14 cellular contexts compared by ENCODE assay signal in the genomic region with DNA sequence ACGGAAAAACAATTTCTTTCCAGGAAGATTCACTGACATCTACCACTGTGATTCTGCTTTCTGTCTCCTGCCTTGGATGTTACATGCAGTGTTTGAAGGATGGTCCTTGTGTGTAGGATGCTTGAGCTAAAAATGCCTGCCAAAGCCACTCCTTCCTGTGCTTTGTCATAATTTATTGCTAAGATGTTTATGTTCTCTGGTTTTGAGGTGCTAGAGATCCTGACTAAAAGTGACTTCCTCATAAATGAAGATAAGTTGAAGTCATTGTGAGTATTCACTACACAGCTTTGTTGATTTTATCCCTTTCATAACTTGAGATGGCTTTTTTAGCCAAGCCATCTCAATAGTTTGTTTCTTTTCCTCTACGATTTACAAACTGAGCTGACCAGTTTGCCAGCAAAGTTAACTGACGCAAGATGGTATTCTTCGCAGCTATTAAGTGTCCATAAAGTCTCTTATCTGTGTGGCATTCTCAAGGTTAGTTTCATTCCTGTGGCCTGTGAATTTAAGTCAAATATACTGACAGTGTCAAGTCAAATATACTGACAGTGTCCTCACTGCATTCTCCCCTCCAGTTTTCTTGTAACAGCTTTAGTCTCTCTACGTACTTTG. TPM values are rescaled to one million over a fixed set of nuclear protein-coding genes. Genes with fewer than 3 reads are reported as not detected.
DNase-seq lines count a peak whose midpoint lies in the region; ATAC-seq and TF ChIP-seq lines count a peak whose summit lies in the region.
"Had no signal": no experiment of that assay in that cellular context is flagged by ENCODE, and none has a peak within 500 bp of the region (broad histone marks: within the 10 kb centered on the region; RNA-seq: fewer than 3 reads in every experiment).

No MANE protein-coding gene starts in this region.

- peaks cover 0 to 3% of the 10 kb centered on the region in 2 donors for H3K36me3 Mint-ChIP-seq in activated T-cell treated with anti-CD3 and anti-CD28 coated beads, Interleukin-2, amount 50 U/mL, for 72 hours (ENCODE audit: insufficient read depth in 2 of 2)
- H3K36me3 Mint-ChIP-seq in T-helper 17 cell (ENCODE audit: low read depth): peaks cover 2% of the 10 kb centered on the region
- H3K36me3 Mint-ChIP-seq in stimulated activated naive B cell treated with anti-CD40 and anti-IgM and Interleukin-4, amounts not matched to agents 10 μg/mL and 1 μg/mL and 100 μg/mL, for 72 hours: peaks cover 14 to 20% of the 10 kb centered on the region in 2 donors
- peaks cover 11% of the 10 kb centered on the region for H3K36me3 Mint-ChIP-seq in activated CD4-positive, alpha-beta memory T cell treated with anti-CD3 and anti-CD28 coated beads for 36 hours

- CTCF ChIA-PET in activated CD4-positive, alpha-beta memory T cell treated with anti-CD3 and anti-CD28 coated beads for 36 hours (lab: Charles Lee): interaction anchor here (0.8 kb wide), 1 partner anchor 15 kb away, joined by 4 read pairs; no protein-coding TSS in a partner anchor

- in situ Hi-C loops in GM13977 (cut with MboI; ENCODE audit: low pct_unique_long_range_greater_than_20kb, low sequenced_read_pairs, unreplicated experiment): no loop called here

- ATAC-seq in activated T-cell treated with anti-CD3 and anti-CD28 coated beads, Interleukin-2, amount 50 U/mL, for 72 hours (replicated peaks in 1 of 2): peak in 1 of 2 donors; percentile 44
- ATAC-seq in T-helper 17 cell (no peak), HG02678 (IDR thresholded peaks at IDR 0.05; ENCODE audit: unreplicated experiment) (no peak)
- no peak for ATAC-seq in stimulated activated naive B cell treated with anti-CD40 and anti-IgM and Interleukin-4, amounts not matched to agents 10 μg/mL and 1 μg/mL and 100 μg/mL, for 72 hours (replicated peaks)

- POLR2A ChIA-PET in activated CD4-positive, alpha-beta memory T cell treated with anti-CD3 and anti-CD28 coated beads for 36 hours (lab: Charles Lee): interaction anchor here (1.0 kb wide), 1 partner anchor 16 kb away, joined by 4 read pairs; no protein-coding TSS in a partner anchor

- intact Hi-C loops in activated CD4-positive, alpha-beta memory T cell treated with anti-CD3 and anti-CD28 coated beads for 36 hours (cut with micrococcal nuclease): no loop called here

- no peaks in the 10 kb centered on the region for H3K27me3 Mint-ChIP-seq in activated T-cell treated with anti-CD3 and anti-CD28 coated beads, Interleukin-2, amount 50 U/mL, for 72 hours (ENCODE audit: low read depth)
- H3K27me3 Mint-ChIP-seq in T-helper 17 cell: no peaks in the 10 kb centered on the region
- no peaks in the 10 kb centered on the region for H3K27me3 Mint-ChIP-seq in stimulated activated naive B cell treated with anti-CD40 and anti-IgM and Interleukin-4, amounts not matched to agents 10 μg/mL and 1 μg/mL and 100 μg/mL, for 72 hours
- no peaks in the 10 kb centered on the region for H3K27me3 Mint-ChIP-seq in activated CD4-positive, alpha-beta memory T cell treated with anti-CD3 and anti-CD28 coated beads for 36 hours
- H3K27me3 Mint-ChIP-seq: activated CD4-positive, alpha-beta T cell treated with anti-CD3 and anti-CD28 coated beads, Interleukin-2, amount 10 ng/mL, durations not matched to agents 24 days and 14 days had no signal

- peak overlapping the region; percentile 60 for H3K27ac Mint-ChIP-seq in activated T-cell treated with anti-CD3 and anti-CD28 coated beads, Interleukin-2, amount 50 U/mL, for 72 hours
- H3K27ac Mint-ChIP-seq in T-helper 17 cell: peak overlapping the region; percentile 32
- peak overlapping the region; percentile 56 for H3K27ac Mint-ChIP-seq in stimulated activated naive B cell treated with anti-CD40 and anti-IgM and Interleukin-4, amounts not matched to agents 10 μg/mL and 1 μg/mL and 100 μg/mL, for 72 hours
- H3K27ac Mint-ChIP-seq in activated CD4-positive, alpha-beta memory T cell treated with anti-CD3 and anti-CD28 coated beads for 36 hours: no peak overlapping the region
- H3K27ac Mint-ChIP-seq: activated CD4-positive, alpha-beta T cell treated with anti-CD3 and anti-CD28 coated beads, Interleukin-2, amount 10 ng/mL, durations not matched to agents 24 days and 14 days had no signal

- H3K9me3 Mint-ChIP-seq in activated T-cell treated with anti-CD3 and anti-CD28 coated beads, Interleukin-2, amount 50 U/mL, for 72 hours: no peaks in the 10 kb centered on the region
- H3K9me3 Mint-ChIP-seq in stimulated activated naive B cell treated with anti-CD40 and anti-IgM and Interleukin-4, amounts not matched to agents 10 μg/mL and 1 μg/mL and 100 μg/mL, for 72 hours: no peaks in the 10 kb centered on the region
- no peaks in the 10 kb centered on the region for H3K9me3 Mint-ChIP-seq in activated CD4-positive, alpha-beta memory T cell treated with anti-CD3 and anti-CD28 coated beads for 36 hours
- H3K9me3 Mint-ChIP-seq: activated CD4-positive, alpha-beta T cell treated with anti-CD3 and anti-CD28 coated beads, Interleukin-2, amount 10 ng/mL, durations not matched to agents 24 days and 14 days; T-helper 1 cell treated with Interleukin-12 subunit alpha and Interleukin-12 subunit beta and Interleukin-4 antibody, amounts not matched to agents 30 μg/mL and 1 μg/mL, for 36 hours had no signal

- H3K4me1 Mint-ChIP-seq in activated T-cell treated with anti-CD3 and anti-CD28 coated beads, Interleukin-2, amount 50 U/mL, for 72 hours (ENCODE audit: low read depth): peaks cover 6% of the 10 kb centered on the region
- H3K4me1 Mint-ChIP-seq in T-helper 17 cell: peaks cover 9% of the 10 kb centered on the region
- H3K4me1 Mint-ChIP-seq in stimulated activated naive B cell treated with anti-CD40 and anti-IgM and Interleukin-4, amounts not matched to agents 10 μg/mL and 1 μg/mL and 100 μg/mL, for 72 hours: peaks cover 4 to 5% of the 10 kb centered on the region in 2 donors
- H3K4me1 Mint-ChIP-seq in activated CD4-positive, alpha-beta memory T cell treated with anti-CD3 and anti-CD28 coated beads for 36 hours (ENCODE audit: low read depth): peaks cover 3% of the 10 kb centered on the region

- TF ChIP-seq CTCF in GM13977 (IDR thresholded peaks at IDR 0.05; ENCODE audit: extremely low read depth, insufficient read depth, missing control alignments): no peak

- no peaks in the 10 kb centered on the region for H3K9me3 ChIP-seq in T-helper 17 cell (ENCODE audit: control insufficient read depth, low read length, poor library complexity, severe bottlenecking)
- H3K9me3 ChIP-seq: neutrophil had no signal

- no peak overlapping the region for H3K4me3 Mint-ChIP-seq in activated T-cell treated with anti-CD3 and anti-CD28 coated beads, Interleukin-2, amount 50 U/mL, for 72 hours
- no peak overlapping the region for H3K4me3 Mint-ChIP-seq in T-helper 17 cell
- H3K4me3 Mint-ChIP-seq in stimulated activated naive B cell treated with anti-CD40 and anti-IgM and Interleukin-4, amounts not matched to agents 10 μg/mL and 1 μg/mL and 100 μg/mL, for 72 hours: no peak overlapping the region
- H3K4me3 Mint-ChIP-seq in activated CD4-positive, alpha-beta memory T cell treated with anti-CD3 and anti-CD28 coated beads for 36 hours: no peak overlapping the region
- H3K4me3 Mint-ChIP-seq: activated CD4-positive, alpha-beta T cell treated with anti-CD3 and anti-CD28 coated beads, Interleukin-2, amount 10 ng/mL, durations not matched to agents 24 days and 14 days; T-helper 1 cell treated with Interleukin-12 subunit alpha and Interleukin-12 subunit beta and Interleukin-4 antibody, amounts not matched to agents 30 μg/mL and 1 μg/mL, for 36 hours had no signal

- DNase-seq in activated T-cell treated with anti-CD3 and anti-CD28 coated beads, Interleukin-2, amount 50 U/mL, for 72 hours: no peak
- no peak for DNase-seq in activated T-cell treated with anti-CD3 and anti-CD28 coated beads, Interleukin-2, amount 50 U/mL, for 48 hours
- DNase-seq in T-helper 17 cell (no peak), iris pigment epithelial cell (ENCODE audit: low read depth) (peak; percentile 38), GM13977 (ENCODE audit: low spot score) (no peak)
- DNase-seq in stimulated activated naive B cell treated with anti-CD40 and anti-IgM and Interleukin-4, amounts not matched to agents 10 μg/mL and 1 μg/mL and 100 μg/mL, for 72 hours: no peak
- no peak for DNase-seq in activated CD4-positive, alpha-beta memory T cell treated with anti-CD3 and anti-CD28 coated beads for 36 hours
- DNase-seq: activated CD4-positive, alpha-beta T cell treated with anti-CD3 and anti-CD28 coated beads, Interleukin-2, amount 10 ng/mL, durations not matched to agents 24 days and 14 days; dermis blood vessel endothelial cell; NCI-H2029; NCI-H748 treated with DMSO at 0.1 percent for 48 hours had no signal

RNA-seq across cellular contexts. Expression of gene FBXL3, which starts 15.7 kb away (rescaled TPM):
- 10 to 100 TPM; 40.3 to 44.5 TPM for total RNA-seq in activated T-cell treated with anti-CD3 and anti-CD28 coated beads, Interleukin-2, amount 50 U/mL, for 72 hours
- total RNA-seq in T-helper 17 cell: 10 to 100 TPM; 74.3 to 81.2 TPM
- total RNA-seq in activated CD4-positive, alpha-beta memory T cell treated with anti-CD3 and anti-CD28 coated beads for 36 hours: 10 to 100 TPM; 35.6 to 35.7 TPM

RNA-seq across cellular contexts. Expression of gene CLN5, which starts 50.8 kb away (rescaled TPM):
- total RNA-seq in activated T-cell treated with anti-CD3 and anti-CD28 coated beads, Interleukin-2, amount 50 U/mL, for 72 hours: 10 to 100 TPM; 14.0 to 16.4 TPM
- total RNA-seq in T-helper 17 cell: 10 to 100 TPM; 21.5 to 32.8 TPM
- 10 to 100 TPM; 12.4 to 14.0 TPM for total RNA-seq in activated CD4-positive, alpha-beta memory T cell treated with anti-CD3 and anti-CD28 coated beads for 36 hours
